In the genomic region with DNA sequence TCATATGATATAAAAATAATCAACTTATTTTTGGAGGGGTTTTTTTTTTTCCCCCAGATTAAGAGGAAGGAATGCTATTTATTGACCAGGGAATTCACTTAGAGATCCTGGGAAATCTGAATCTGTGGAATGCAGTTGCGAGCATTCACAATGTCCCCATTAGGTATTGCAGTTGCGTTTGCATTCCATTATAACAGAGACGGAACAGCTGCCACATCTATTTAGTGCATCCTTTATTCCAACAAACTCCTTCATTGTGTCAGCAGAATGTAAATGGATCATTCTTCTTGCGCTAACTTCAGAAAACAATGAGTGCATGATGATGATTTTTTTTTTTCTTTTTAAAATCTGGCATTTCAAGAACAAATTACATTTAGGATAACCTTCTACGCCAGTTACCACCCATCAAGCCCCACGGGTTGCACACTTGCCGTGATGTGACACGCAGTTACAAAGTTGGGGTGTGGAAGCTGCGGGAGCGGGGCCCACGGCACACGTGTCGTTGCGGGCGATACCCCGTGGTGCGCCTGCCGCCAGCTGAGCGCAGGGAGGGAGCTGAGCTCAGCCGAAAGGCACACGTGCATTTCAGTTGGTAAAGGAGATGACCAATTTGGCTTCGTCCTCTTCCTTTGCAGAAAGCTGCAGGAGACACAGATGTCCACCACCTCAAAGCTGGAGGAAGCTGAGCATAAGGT, we compare ENCODE assay signal across 16 cellular contexts.
DNase-seq lines count a peak whose midpoint lies in the region; ATAC-seq, FAIRE-seq and TF ChIP-seq lines count a peak whose summit lies in the region.
"Had no signal": no experiment of that assay in that cellular context is flagged by ENCODE, and none has a peak within 500 bp of the region (broad histone marks: within the 10 kb centered on the region; RNA-seq: fewer than 3 reads in every experiment).

No MANE protein-coding gene starts in this region.

- no peak overlapping the region for H3K23ac ChIP-seq in H1 (ENCODE audit: insufficient read length)

- no peak for ATAC-seq in HG03025 (IDR thresholded peaks at IDR 0.05; ENCODE audit: low FRiP score, unreplicated experiment)
- no peak for ATAC-seq in HG03159 (IDR thresholded peaks at IDR 0.05; ENCODE audit: unreplicated experiment)
- ATAC-seq: T-helper 17 cell had no signal

- peaks cover 0 to 3% of the 10 kb centered on the region in 2 experiments for H4K20me1 ChIP-seq in H1 (replicated peaks in 1 of 2; ENCODE audit: control insufficient read depth in 1 of 2, insufficient read depth in 2 of 2, low read length in 2 of 2)

- no peak overlapping the region for H3K14ac ChIP-seq in H1 (ENCODE audit: insufficient read length)

- H4K91ac ChIP-seq in H1 (replicated peaks; ENCODE audit: insufficient read length, low read length) = no peak overlapping the region

- DNase-seq in RWPE1 (ENCODE audit: low spot score) (no peak), H1 (ENCODE audit: low read depth in 1 of 2, low spot score in 2 of 2) (no peak), mesenteric fat pad (ENCODE audit: low spot score) (peak; percentile 65), spleen (peak; percentile 42)
- DNase-seq in activated CD4-positive, alpha-beta T cell treated with anti-CD3 and anti-CD28 coated beads, Interleukin-2, amount 50 U/mL, for 4 hours = no peak
- DNase-seq: activated naive CD4-positive, alpha-beta T cell; colonic mucosa; foreskin melanocyte; MG63; NCI-H1694 treated with DMSO at 0.1 percent for 48 hours; NCI-H446 treated with DMSO at 0.1 percent for 48 hours; T-helper 17 cell had no signal

- intact Hi-C loops in spleen (cut with DNase I; ENCODE audit: low total_unique reads) = no loop called here

- peak overlapping the region; percentile 78 for H2BK12ac ChIP-seq in H1 (ENCODE audit: low read depth, low read length)

- H3K4me2 ChIP-seq in H1 (ENCODE audit: insufficient read depth in 1 of 2, low read depth in 2 of 2, low read length in 2 of 2) = peak overlapping the region; percentile 45 to 61

- POLR2A ChIA-PET in RWPE1 (lab: Yijun Ruan, JAX; ENCODE audit: low non-redundant PET) = no interaction called here
- POLR2A ChIA-PET in H1 (lab: Charles Lee; ENCODE audit: partially characterized antibody) = interaction anchor here (0.6 to 1.3 kb wide), 3 partner anchors 11 to 205 kb away, joined by 3 read pairs; no protein-coding TSS in a partner anchor

- H3K36me3 ChIP-seq in H1 (ENCODE audit: control insufficient read depth in 2 of 4, insufficient read depth in 4 of 4, low read length in 3 of 4) (peaks cover 0 to 26% (median 10%) of the 10 kb centered on the region in 4 experiments; a peak in 6 of 8 replicates), spleen (peaks cover 0 to 90% (median 53%) of the 10 kb centered on the region in 6 donors)
- H3K36me3 ChIP-seq: MG63 had no signal

- H3K27ac ChIP-seq in RWPE1 = 0 out of 2 replicates have a peak overlapping the region, but pooled peaks have one; percentile 18
- peak overlapping the region; percentile 52; the same call in 1 of the 2 replicates for H3K27ac ChIP-seq in H1 (ENCODE audit: low read depth, low read length)
- no peak overlapping the region for H3K27ac ChIP-seq in spleen
- H3K27ac ChIP-seq: ascending aorta, colonic mucosa, right atrium auricular region had no signal

- H3K27me3 ChIP-seq in H1 (replicated peaks in 1 of 4; ENCODE audit: control insufficient read depth in 3 of 4, extremely low read depth in 1 of 4, insufficient read depth in 3 of 4, low read length in 3 of 4) (no peaks in the 10 kb centered on the region), spleen (replicated peaks in 1 of 7) (no peaks in the 10 kb centered on the region)
- H3K27me3 ChIP-seq: ascending aorta, colonic mucosa, MG63, right atrium auricular region had no signal

- peak overlapping the region; percentile 10; the same call in 1 of the 2 replicates for H3K18ac ChIP-seq in H1 (ENCODE audit: extremely low read depth, low read length)

- no peaks in the 10 kb centered on the region for H3K79me1 ChIP-seq in H1 (ENCODE audit: low read depth, low read length)

- no peaks in the 10 kb centered on the region for H3K79me2 ChIP-seq in H1 (ENCODE audit: control insufficient read depth in 1 of 2, insufficient read depth in 2 of 2, low read length in 2 of 2)

- no peak for TF ChIP-seq EP300 in H1 (IDR thresholded peaks at IDR 0.05; ENCODE audit: borderline replicate concordance in 1 of 2, low read depth in 2 of 2, low read length in 2 of 2)

- H3K4ac ChIP-seq in H1 (replicated peaks; ENCODE audit: insufficient read length, low read depth, low read length) = no peak overlapping the region

- FAIRE-seq in H1 (lab: Jason Lieb, UNC) = no peak

- no peak overlapping the region for H2BK15ac ChIP-seq in H1 (ENCODE audit: low read length)

- 57% methylated on average over 22 of the region's 22 CpGs; no CpG with 5 or more reads in 1 of the 2 experiments for WGBS in H1 (ENCODE audit: extremely low coverage in 1 of 2, insufficient coverage in 1 of 2, insufficient read length in 1 of 2, insufficient replicate concordance in 2 of 2, low coverage in 1 of 2, low lambda C conversion rate in 2 of 2, missing lambda C conversion rate in 1 of 2), 2 experiments
- 90 to 95% (median 93%) methylated on average over 22 of the region's 22 CpGs for WGBS in spleen, 5 donors

- H3K56ac ChIP-seq in H1 (replicated peaks; ENCODE audit: insufficient read length, low read depth, low read length) = no peak overlapping the region

- no peaks in the 10 kb centered on the region for H3K9me3 ChIP-seq in H1 (ENCODE audit: insufficient read depth in 2 of 2, low read depth in 1 of 2, low read length in 1 of 2)
- no peaks in the 10 kb centered on the region for H3K9me3 ChIP-seq in spleen
- H3K9me3 ChIP-seq: ascending aorta, colonic mucosa, MG63, right atrium auricular region had no signal

- H3K4me1 ChIP-seq in H1 (replicated peaks in 1 of 4; ENCODE audit: control insufficient read depth in 3 of 4, insufficient read depth in 4 of 4, low read length in 3 of 4) = peaks cover 0 to 7% (median 4%) of the 10 kb centered on the region in 4 experiments; a peak in 4 of 7 replicates
- no peaks in the 10 kb centered on the region for H3K4me1 ChIP-seq in spleen
- H3K4me1 ChIP-seq: ascending aorta, colonic mucosa, right atrium auricular region had no signal

- H3K4me3 ChIP-seq in H1 (ENCODE audit: extremely low read depth in 1 of 4, insufficient read depth in 2 of 4, low read depth in 3 of 4, low read length in 4 of 4) (peak overlapping the region in 3 of 4 experiments; percentile 7 to 48 (median 7); a peak in 4 of 8 replicates), spleen (no peak overlapping the region)
- H3K4me3 ChIP-seq: ascending aorta, colonic mucosa, MG63, right atrium auricular region had no signal

- H2BK20ac ChIP-seq in H1 (ENCODE audit: low read length) = no peak overlapping the region; the same call in 1 of the 2 replicates

- H2BK120ac ChIP-seq in H1 (replicated peaks; ENCODE audit: low read depth, low read length) = no peak overlapping the region

- H3K23me2 ChIP-seq in H1 (ENCODE audit: low read depth, low read length) = no peaks in the 10 kb centered on the region

- no peak overlapping the region for H2AFZ ChIP-seq in H1 (ENCODE audit: low read length)

- no peak for TF ChIP-seq RAD21 in H1 (IDR thresholded peaks at IDR 0.05 in 1 of 2, conservative IDR thresholded peaks at IDR 0.05 in 1 of 2; ENCODE audit: low read depth in 2 of 2, low read length in 2 of 2)

- H2BK5ac ChIP-seq in H1 (ENCODE audit: low read depth, low read length) = peak overlapping the region; percentile 84

- peak overlapping the region in 1 of 4 experiments; percentile 7; a peak in 1 of 7 replicates for H3K9ac ChIP-seq in H1 (replicated peaks in 1 of 4; ENCODE audit: extremely low read depth in 1 of 4, low read depth in 3 of 4, low read length in 3 of 4)

- TF ChIP-seq CTCF in RWPE1 (conservative IDR thresholded peaks at IDR 0.05; ENCODE audit: low read depth) (no peak), H1 (IDR thresholded peaks at IDR 0.05; ENCODE audit: control extremely low read depth in 1 of 3, insufficient read depth in 1 of 3, low read depth in 1 of 3, low read length in 3 of 3) (no peak), spleen (IDR thresholded peaks at IDR 0.05 in 8 of 11, conservative IDR thresholded peaks at IDR 0.05 in 3 of 11) (no peak)

- no peak overlapping the region for H4K5ac ChIP-seq in H1 (ENCODE audit: insufficient read length, low read depth, low read length)

- CTCF ChIA-PET in RWPE1 (lab: Yijun Ruan, JAX) (interaction anchor here (0.7 kb wide), 1 partner anchor 199 kb away, joined by 3 read pairs; no protein-coding TSS in a partner anchor), H1 (lab: Charles Lee; ENCODE audit: partially characterized antibody) (interaction anchor here (0.7 to 0.8 kb wide), 2 partner anchors 126 to 328 kb away, joined by 3 read pairs; no protein-coding TSS in a partner anchor)

- H4K8ac ChIP-seq in H1 (ENCODE audit: extremely low read depth, insufficient read depth, low read length) = peak overlapping the region; percentile 31; the same call in 1 of the 2 replicates

- H2AK5ac ChIP-seq in H1 (ENCODE audit: low read depth, low read length) = peak overlapping the region; percentile 18; the same call in 1 of the 2 replicates

- TF ChIP-seq POLR2A in H1 (IDR thresholded peaks at IDR 0.05; ENCODE audit: control extremely low read depth in 1 of 2, low read depth in 2 of 2, low read length in 2 of 2) (no peak), spleen (IDR thresholded peaks at IDR 0.05) (no peak)

TF ChIP-seq in H1, 55 proteins besides CTCF, POLR2A, EP300 and RAD21 (continues in another document):
- TF ChIP-seq, protein P1, sequence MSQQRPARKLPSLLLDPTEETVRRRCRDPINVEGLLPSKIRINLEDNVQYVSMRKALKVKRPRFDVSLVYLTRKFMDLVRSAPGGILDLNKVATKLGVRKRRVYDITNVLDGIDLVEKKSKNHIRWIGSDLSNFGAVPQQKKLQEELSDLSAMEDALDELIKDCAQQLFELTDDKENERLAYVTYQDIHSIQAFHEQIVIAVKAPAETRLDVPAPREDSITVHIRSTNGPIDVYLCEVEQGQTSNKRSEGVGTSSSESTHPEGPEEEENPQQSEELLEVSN (IDR thresholded peaks at IDR 0.05) = peak; percentile 49; the same call in 1 of the 2 replicates
- no peak for TF ChIP-seq BRCA1 (IDR thresholded peaks at IDR 0.05; ENCODE audit: low read depth, low read length)
- TF ChIP-seq RNF2 (IDR thresholded peaks at IDR 0.05; ENCODE audit: borderline replicate concordance, low read depth, low read length, missing control alignments, poor library complexity, severe bottlenecking) = no peak
- peak; percentile 38 for TF ChIP-seq ASH2L (IDR thresholded peaks at IDR 0.05; ENCODE audit: low read length)
- TF ChIP-seq, protein P2, sequence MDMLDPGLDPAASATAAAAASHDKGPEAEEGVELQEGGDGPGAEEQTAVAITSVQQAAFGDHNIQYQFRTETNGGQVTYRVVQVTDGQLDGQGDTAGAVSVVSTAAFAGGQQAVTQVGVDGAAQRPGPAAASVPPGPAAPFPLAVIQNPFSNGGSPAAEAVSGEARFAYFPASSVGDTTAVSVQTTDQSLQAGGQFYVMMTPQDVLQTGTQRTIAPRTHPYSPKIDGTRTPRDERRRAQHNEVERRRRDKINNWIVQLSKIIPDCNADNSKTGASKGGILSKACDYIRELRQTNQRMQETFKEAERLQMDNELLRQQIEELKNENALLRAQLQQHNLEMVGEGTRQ (IDR thresholded peaks at IDR 0.05; ENCODE audit: low read length) = no peak
- no peak for TF ChIP-seq CREB1 (IDR thresholded peaks at IDR 0.05)
- TF ChIP-seq GTF2F1 (IDR thresholded peaks at IDR 0.05; ENCODE audit: borderline replicate concordance, low read depth, low read length) = no peak

Comparison
In these comparisons a context has a peak if more than half of its experiments do, and no peak if none do; other contexts are left out.
1. DNase-seq: peak in mesenteric fat pad (single experiment) and spleen (single experiment); none in RWPE1 (single experiment), H1 (0 of 2) and activated CD4-positive, alpha-beta T cell treated with anti-CD3 and anti-CD28 coated beads, Interleukin-2, amount 50 U/mL, for 4 hours (0 of 2).
2. H3K27ac ChIP-seq: peak in RWPE1 (single experiment) and H1 (single experiment); none in spleen (0 of 8).
3. H3K4me3 ChIP-seq: peak in H1 (3 of 4); none in spleen (0 of 8).